15 cellular contexts compared by ENCODE assay signal in the genomic region with DNA sequence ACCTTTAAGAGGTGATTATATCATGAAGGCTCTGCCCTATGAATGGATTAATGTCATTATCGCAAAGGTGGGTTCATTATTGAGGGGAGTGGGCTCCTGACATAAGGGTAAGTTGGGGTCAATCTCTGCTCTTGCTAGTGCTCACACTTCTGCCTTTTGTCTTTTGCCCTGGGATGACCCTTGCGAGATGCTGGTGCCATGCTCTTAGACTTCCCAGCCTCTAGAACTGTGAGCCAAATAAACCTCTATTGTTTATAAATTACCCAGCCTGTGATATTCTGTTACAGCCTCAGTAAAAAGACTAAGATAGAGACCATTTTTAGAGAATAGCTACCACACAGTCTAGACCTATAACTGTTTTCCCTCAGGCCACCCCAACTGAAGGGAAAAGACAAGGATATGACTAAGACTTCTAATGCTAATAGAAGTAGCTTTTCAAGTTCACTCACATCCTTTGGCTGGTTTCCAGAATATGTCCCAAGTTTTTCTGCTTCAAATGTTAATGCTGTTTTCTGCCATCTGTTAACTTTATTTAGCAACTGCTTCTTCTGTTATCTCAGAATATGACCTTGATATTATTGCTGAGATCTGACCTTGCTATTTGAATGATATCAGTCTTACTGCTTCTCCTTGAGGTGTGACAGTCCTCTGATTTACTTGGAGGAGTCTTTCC.
DNase-seq lines count a peak whose midpoint lies in the region; ATAC-seq and TF ChIP-seq lines count a peak whose summit lies in the region.
"Had no signal": no experiment of that assay in that cellular context is flagged by ENCODE, and none has a peak within 500 bp of the region (broad histone marks: within the 10 kb centered on the region; RNA-seq: fewer than 3 reads in every experiment).

No MANE protein-coding gene starts in this region.

- intact Hi-C loops in mammary epithelial cell (cut with micrococcal nuclease), result loop anchor here (5.0 kb wide), 2 partner anchors 38 to 97 kb away; partner anchors contain the start of gene FMNL2

- H3K4me2 ChIP-seq in mammary epithelial cell (ENCODE audit: insufficient read depth, low read depth, low read length), result peak overlapping the region; percentile 59
- no peak overlapping the region for H3K4me2 ChIP-seq in hepatocyte

- CTCF ChIA-PET in mammary epithelial cell (lab: Charles Lee; ENCODE audit: low non-redundant PET), result no interaction called here

- BruUV-seq in mammary epithelial cell (replicated peaks; lab: Mats Ljungman, UMichigan), result no TSS peak

- no peak for ATAC-seq in GM19395 (IDR thresholded peaks at IDR 0.05; ENCODE audit: unreplicated experiment)
- no peak for ATAC-seq in HG03432 (IDR thresholded peaks at IDR 0.05; ENCODE audit: unreplicated experiment)
- ATAC-seq: activated T-helper 17 cell treated with anti-CD3 and anti-CD28 coated beads, Interleukin-2, amount 50 U/mL, for 72 hours; natural killer cell treated with Interleukin-12 subunit alpha and Interleukin-12 subunit beta and Interleukin-15 and Interleukin-18, amount 100 ng/mL, for 72 hours had no signal

- H3K4me1 ChIP-seq in mammary epithelial cell (ENCODE audit: insufficient read depth, low read length) (peaks cover 35% of the 10 kb centered on the region), hepatocyte (ENCODE audit: insufficient read depth) (no peaks in the 10 kb centered on the region)
- H3K4me1 ChIP-seq: esophagus squamous epithelium had no signal

- H2AFZ ChIP-seq in mammary epithelial cell (ENCODE audit: low read depth, low read length) (no peak overlapping the region), hepatocyte (no peak overlapping the region)

- no peaks in the 10 kb centered on the region for H3K9me2 ChIP-seq in hepatocyte (replicated peaks; ENCODE audit: insufficient read depth)

- in situ Hi-C loops in mammary epithelial cell (cut with MboI; ENCODE audit: low sequenced_read_pairs in 2 of 2), result no loop called here

- no peaks in the 10 kb centered on the region for H3K27me3 ChIP-seq in mammary epithelial cell (ENCODE audit: insufficient read depth, low read length)
- H3K27me3 ChIP-seq in hepatocyte, result no peaks in the 10 kb centered on the region
- H3K27me3 ChIP-seq: SJSA1 had no signal

- 50% methylated on average over 2 of the region's 2 CpGs for WGBS in mammary epithelial cell (ENCODE audit: low coverage, missing lambda C conversion rate)
- 50% methylated on average over 2 of the region's 2 CpGs for WGBS in hepatocyte (ENCODE audit: low lambda C conversion rate, missing lambda C conversion rate)

- dilution Hi-C loops in mammary epithelial cell (cut with HindIII; ENCODE audit: low sequenced_read_pairs), result no loop called here

- TF ChIP-seq CTCF in mammary epithelial cell (conservative IDR thresholded peaks at IDR 0.05 in 1 of 2, IDR thresholded peaks at IDR 0.05 in 1 of 2; ENCODE audit: extremely low read depth in 1 of 2, insufficient read depth in 1 of 2, low read depth in 1 of 2, low read length in 2 of 2) (no peak), hepatocyte (IDR thresholded peaks at IDR 0.05; ENCODE audit: poor library complexity) (no peak)

- H3K27ac ChIP-seq in mammary epithelial cell (ENCODE audit: insufficient read depth, low read depth, low read length), result peak overlapping the region; percentile 54
- H3K27ac ChIP-seq in hepatocyte, result no peak overlapping the region
- H3K27ac ChIP-seq: esophagus squamous epithelium, SJSA1 had no signal

- no peak overlapping the region for H3K9ac ChIP-seq in mammary epithelial cell (ENCODE audit: insufficient read depth, low read length)

- H4K20me1 ChIP-seq in mammary epithelial cell (ENCODE audit: insufficient read depth, low read length) (no peaks in the 10 kb centered on the region), hepatocyte (ENCODE audit: insufficient read depth, poor library complexity, severe bottlenecking) (no peaks in the 10 kb centered on the region)

- DNase-seq in COLO829 (ENCODE audit: low spot score) (peak; percentile 70), M059J (ENCODE audit: low read depth) (peak; percentile 91), mammary epithelial cell (peak; percentile 90), hepatocyte (ENCODE audit: low spot score) (peak; percentile 13), NCI-H2081 (lab: John Stamatoyannopoulos, UW) (no peak), DMS153 (lab: John Stamatoyannopoulos, UW) (no peak)
- DNase-seq: activated CD4-positive, alpha-beta memory T cell treated with anti-CD3 and anti-CD28 coated beads for 36 hours; esophagus squamous epithelium; retina; stimulated activated CD4-positive, alpha-beta T cell treated with anti-CD3 and anti-CD28 coated beads, Interleukin-2, amount 100 ng/mL, for 24 hours had no signal

- H3K9me3 ChIP-seq in mammary epithelial cell (replicated peaks; ENCODE audit: insufficient read depth, low read length) (peaks cover 13% of the 10 kb centered on the region), hepatocyte (ENCODE audit: low read depth) (no peaks in the 10 kb centered on the region)

- no peaks in the 10 kb centered on the region for H3K36me3 ChIP-seq in mammary epithelial cell (ENCODE audit: insufficient read depth, low read length)
- H3K36me3 ChIP-seq in hepatocyte (replicated peaks; ENCODE audit: insufficient read depth, low read depth), result no peaks in the 10 kb centered on the region
- H3K36me3 ChIP-seq: esophagus squamous epithelium, SJSA1 had no signal

- H3K4me3 ChIP-seq in mammary epithelial cell (replicated peaks in 1 of 3; ENCODE audit: insufficient read depth in 1 of 3, low read depth in 2 of 3, low read length in 3 of 3), result no peak overlapping the region
- no peak overlapping the region for H3K4me3 ChIP-seq in hepatocyte
- H3K4me3 ChIP-seq: esophagus squamous epithelium, SJSA1 had no signal

- no peaks in the 10 kb centered on the region for H3K79me2 ChIP-seq in mammary epithelial cell (ENCODE audit: insufficient read depth, low read length)
- H3K79me2 ChIP-seq in hepatocyte, result no peaks in the 10 kb centered on the region

Comparison
In these comparisons a context has a peak if more than half of its experiments do, and no peak if none do; other contexts are left out.
1. DNase-seq: peak in COLO829 (single experiment), M059J (single experiment), mammary epithelial cell (single experiment) and hepatocyte (single experiment); none in NCI-H2081 (0 of 2) and DMS153 (single experiment).